Comparison of ENCODE assay signal across 9 cellular contexts in the genomic region with DNA sequence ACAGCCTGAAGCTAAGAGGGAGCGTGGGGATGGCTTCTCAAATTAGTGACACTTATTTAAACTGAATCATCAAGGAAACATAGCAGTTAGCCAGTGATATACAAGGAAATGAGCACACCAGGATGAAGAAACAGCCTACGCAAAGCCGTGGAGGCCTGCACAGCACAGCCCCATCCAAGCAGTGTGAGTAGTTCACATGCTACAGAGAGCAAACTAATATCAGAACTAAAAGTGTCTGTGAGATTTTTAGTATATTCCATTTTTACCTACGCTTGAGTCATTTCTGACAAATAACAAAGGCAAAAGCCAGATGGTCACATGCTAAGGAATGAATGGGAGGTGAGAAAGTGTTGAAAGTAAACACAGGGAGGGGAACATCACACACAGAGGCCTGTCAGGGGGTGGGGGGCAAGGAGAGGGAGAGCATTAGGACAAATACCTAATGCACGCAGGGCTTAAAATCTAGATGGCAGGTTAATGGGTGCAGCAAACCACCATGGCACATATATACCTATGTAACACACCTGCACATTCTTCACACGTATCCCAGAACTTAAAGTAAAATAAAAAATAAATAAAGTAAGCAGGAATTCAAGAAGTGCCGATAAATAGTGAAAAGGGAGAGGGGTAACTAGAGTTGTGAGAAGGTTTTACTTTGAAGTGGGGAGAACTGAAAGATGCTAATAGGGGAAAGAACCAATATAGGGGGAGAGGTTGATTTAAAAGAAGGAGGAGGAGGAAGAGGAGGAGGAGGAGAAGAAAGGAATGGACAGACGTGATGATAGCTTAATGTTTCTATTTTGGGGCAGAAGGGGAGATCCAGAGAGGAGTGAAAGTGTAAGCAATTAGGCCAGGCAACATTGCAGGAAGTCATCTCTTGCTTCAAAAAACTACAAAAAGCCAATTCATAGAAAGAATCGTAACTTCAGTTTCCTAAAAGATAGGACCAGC.
DNase-seq lines count a peak whose midpoint lies in the region; ATAC-seq and TF ChIP-seq lines count a peak whose summit lies in the region.
"Had no signal": no experiment of that assay in that cellular context is flagged by ENCODE, and none has a peak within 500 bp of the region (broad histone marks: within the 10 kb centered on the region; RNA-seq: fewer than 3 reads in every experiment).

No MANE protein-coding gene starts in this region.

- no peak overlapping the region for H3K27ac ChIP-seq in thyroid gland
- H3K27ac ChIP-seq: epithelial cell of prostate had no signal

- ATAC-seq in GM18861 (IDR thresholded peaks at IDR 0.05; ENCODE audit: unreplicated experiment) (peak; percentile 95), HG02759 (IDR thresholded peaks at IDR 0.05; ENCODE audit: unreplicated experiment) (peak; percentile 97), T-cell (replicated peaks in 1 of 4) (peak in 3 of 4 experiments; percentile 36 to 38 (median 37))
- ATAC-seq in naive thymus-derived CD8-positive, alpha-beta T cell, result peak; percentile 40 to 49

- H3K4me1 Mint-ChIP-seq in T-cell, result peaks cover 19 to 26% (median 22%) of the 10 kb centered on the region in 3 donors
- H3K4me1 Mint-ChIP-seq in naive thymus-derived CD8-positive, alpha-beta T cell, result peaks cover 8 to 25% (median 15%) of the 10 kb centered on the region in 4 donors

- H3K9me3 Mint-ChIP-seq in T-cell, result peaks cover 0 to 3% (median 0%) of the 10 kb centered on the region in 3 donors
- no peaks in the 10 kb centered on the region for H3K9me3 Mint-ChIP-seq in naive thymus-derived CD8-positive, alpha-beta T cell

- POLR2A ChIA-PET in T-cell (lab: Charles Lee), result interaction anchor here (0.6 to 0.7 kb wide), 2 partner anchors 178 to 307 kb away, joined by 3 read pairs; no protein-coding TSS in a partner anchor
- POLR2A ChIA-PET in naive thymus-derived CD8-positive, alpha-beta T cell (lab: Charles Lee), result no interaction called here

- intact Hi-C loops in thyroid gland (cut with DNase I), result no loop called here

- no peaks in the 10 kb centered on the region for H3K36me3 ChIP-seq in thyroid gland

- no peak overlapping the region for H3K4me3 ChIP-seq in thyroid gland (replicated peaks in 1 of 3)

- no peak for TF ChIP-seq POLR2A in thyroid gland (IDR thresholded peaks at IDR 0.05)

- no peak for TF ChIP-seq CTCF in thyroid gland (IDR thresholded peaks at IDR 0.05)

- H3K27me3 ChIP-seq in thyroid gland, result no peaks in the 10 kb centered on the region

- CTCF ChIA-PET in T-cell (lab: Charles Lee), result no interaction called here

- peak overlapping the region; percentile 56 to 64 (median 57) for H3K4me3 Mint-ChIP-seq in T-cell
- H3K4me3 Mint-ChIP-seq in naive thymus-derived CD8-positive, alpha-beta T cell, result peak overlapping the region; percentile 51 to 78 (median 64)

- H3K9me3 ChIP-seq in thyroid gland, result no peaks in the 10 kb centered on the region

- no peaks in the 10 kb centered on the region for H3K36me3 Mint-ChIP-seq in T-cell
- H3K36me3 Mint-ChIP-seq in naive thymus-derived CD8-positive, alpha-beta T cell, result no peaks in the 10 kb centered on the region

- H3K4me1 ChIP-seq in thyroid gland, result no peaks in the 10 kb centered on the region

- H3K27me3 Mint-ChIP-seq in T-cell, result no peaks in the 10 kb centered on the region
- H3K27me3 Mint-ChIP-seq in naive thymus-derived CD8-positive, alpha-beta T cell, result no peaks in the 10 kb centered on the region

- H3K27ac Mint-ChIP-seq in T-cell, result peak overlapping the region; percentile 63 to 64
- peak overlapping the region; percentile 3 to 89 (median 46) for H3K27ac Mint-ChIP-seq in naive thymus-derived CD8-positive, alpha-beta T cell

- DNase-seq in T-cell (no peak), NCI-H2227 (lab: John Stamatoyannopoulos, UW; ENCODE audit: unreplicated experiment) (no peak), thyroid gland (no peak), NK-92 (lab: John Stamatoyannopoulos, UW; ENCODE audit: unreplicated experiment) (no peak), GOT3 (lab: John Stamatoyannopoulos, UW) (no peak)
- DNase-seq in naive thymus-derived CD8-positive, alpha-beta T cell, result peak in 2 of 10 donors; percentile 9 to 14

- WGBS in thyroid gland, 2 donors, result 81 to 86% methylated on average over 9 of the region's 9 CpGs

Comparison
In these comparisons a context has a peak if more than half of its experiments do, and no peak if none do; other contexts are left out.
1. ATAC-seq: peak in every context shown above with its lines; median percentile 97 in HG02759; 95 in GM18861; 44 in naive thymus-derived CD8-positive, alpha-beta T cell; 37 in T-cell.